26 cellular contexts compared by ENCODE assay signal in genomic region chr22:30017824-30018223, GRCh38.
"Had no signal": no experiment of that assay in that cellular context is flagged by ENCODE, and none has a peak within 500 bp of the region (broad histone marks: within the 10 kb centered on the region; RNA-seq: fewer than 3 reads in every experiment).

No MANE protein-coding gene starts in this region.

- H3K27me3 Mint-ChIP-seq: memory B cell; naive thymus-derived CD4-positive, alpha-beta T cell; stimulated activated naive CD8-positive, alpha-beta T cell treated with anti-CD3 and anti-CD28 coated beads, Interleukin-15, amount 100 ng/mL, for 72 hours had no signal

- H3K9me3 Mint-ChIP-seq: memory B cell; naive thymus-derived CD4-positive, alpha-beta T cell; nephron; neural progenitor cell; stimulated activated naive CD8-positive, alpha-beta T cell treated with anti-CD3 and anti-CD28 coated beads, Interleukin-15, amount 100 ng/mL, for 72 hours had no signal

- H3K27ac Mint-ChIP-seq: memory B cell; naive thymus-derived CD4-positive, alpha-beta T cell; nephron; neural progenitor cell; stimulated activated naive CD8-positive, alpha-beta T cell treated with anti-CD3 and anti-CD28 coated beads, Interleukin-15, amount 100 ng/mL, for 72 hours had no signal

- H3K4me3 Mint-ChIP-seq: memory B cell; naive thymus-derived CD4-positive, alpha-beta T cell; nephron; neural progenitor cell; stimulated activated naive CD8-positive, alpha-beta T cell treated with anti-CD3 and anti-CD28 coated beads, Interleukin-15, amount 100 ng/mL, for 72 hours had no signal

- H2AFZ ChIP-seq: hepatocyte, neural progenitor cell had no signal

- H3K9ac ChIP-seq: neural progenitor cell had no signal

- H3K9me3 ChIP-seq: pancreas, right lobe of liver, suprapubic skin, transverse colon, vagina had no signal

- FAIRE-seq: colon, kidney, pancreas, small intestine had no signal

- H3K4me2 ChIP-seq: hepatocyte, neural progenitor cell had no signal

- H3K4me1 Mint-ChIP-seq: memory B cell, nephron had no signal

- H3K27ac ChIP-seq: hepatocyte, neural progenitor cell, pancreas, right lobe of liver, suprapubic skin, transverse colon, vagina had no signal

- H3K4me1 ChIP-seq: neural progenitor cell, pancreas, right lobe of liver, suprapubic skin, transverse colon had no signal

- H3K36me3 ChIP-seq: neural progenitor cell had no signal

- H3K79me2 ChIP-seq: hepatocyte had no signal

- DNase-seq: dorsolateral prefrontal cortex; effector CD4-positive, alpha-beta T cell; foreskin melanocyte; head of caudate nucleus; kidney; midbrain; naive thymus-derived CD4-positive, alpha-beta T cell; pancreas; right lobe of liver; small intestine; stimulated activated CD4-positive, alpha-beta T cell treated with anti-CD3 and anti-CD28 coated beads, Interleukin-15, amount 100 ng/mL, for 24 hours; stimulated activated CD4-positive, alpha-beta T cell treated with anti-CD3 and anti-CD28 coated beads, Interleukin-4, amount 100 ng/mL, for 1 hour; stimulated activated CD8-positive, alpha-beta memory T cell treated with anti-CD3 and anti-CD28 coated beads, Interleukin-4, amount 100 ng/mL, for 48 hours; stimulated activated naive CD4-positive, alpha-beta T cell; stimulated activated naive CD8-positive, alpha-beta T cell treated with anti-CD3 and anti-CD28 coated beads, Interleukin-15, amount 100 ng/mL, for 72 hours; transverse colon had no signal

- H3K27me3 ChIP-seq: dorsolateral prefrontal cortex, hepatocyte, neural progenitor cell, pancreas, right lobe of liver, suprapubic skin, transverse colon, vagina had no signal

- ATAC-seq: esophagus mucosa; left lobe of liver; naive thymus-derived CD4-positive, alpha-beta T cell; pancreas; stimulated activated naive CD8-positive, alpha-beta T cell treated with anti-CD3 and anti-CD28 coated beads, Interleukin-15, amount 100 ng/mL, for 72 hours had no signal

- H3K4me3 ChIP-seq: dorsolateral prefrontal cortex, hepatocyte, lung, neural progenitor cell, pancreas, right lobe of liver, suprapubic skin, transverse colon, vagina had no signal
